Comparison of ENCODE assay signal across 16 cellular contexts in the genomic region with DNA sequence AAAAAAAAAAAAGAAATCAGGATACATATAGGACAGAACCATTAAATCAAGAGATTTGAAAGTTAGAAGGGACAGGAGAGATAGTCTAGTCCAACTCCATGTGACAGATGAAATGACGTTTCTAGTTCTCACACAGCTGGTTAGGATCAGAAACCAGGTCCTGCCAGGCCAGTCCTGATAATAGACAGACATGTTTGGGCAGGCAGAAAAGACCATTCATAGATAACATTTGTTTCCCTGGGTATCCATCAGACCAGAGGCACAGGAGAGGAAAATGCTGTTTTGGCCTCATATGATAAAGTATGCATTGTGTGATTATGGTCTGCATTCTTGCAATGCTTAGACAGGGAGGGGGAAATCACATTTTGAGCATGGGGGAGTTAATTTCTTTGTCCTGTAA. TPM values are rescaled to one million over a fixed set of nuclear protein-coding genes. Genes with fewer than 3 reads are reported as not detected.
DNase-seq lines count a peak whose midpoint lies in the region; ATAC-seq, FAIRE-seq and TF ChIP-seq lines count a peak whose summit lies in the region.
"Had no signal": no experiment of that assay in that cellular context is flagged by ENCODE, and none has a peak within 500 bp of the region (broad histone marks: within the 10 kb centered on the region; RNA-seq: fewer than 3 reads in every experiment).

No MANE protein-coding gene starts in this region.

- FAIRE-seq in astrocyte (lab: Jason Lieb, UNC), result no peak

- H3K27me3 ChIP-seq in Caco-2 (replicated peaks; ENCODE audit: control insufficient read depth, insufficient read depth, low read length), result no peaks in the 10 kb centered on the region
- H3K27me3 ChIP-seq in astrocyte (ENCODE audit: insufficient read depth, low read length), result no peaks in the 10 kb centered on the region
- H3K27me3 ChIP-seq: thyroid gland had no signal

- no TSS peak for BruUV-seq in Caco-2 (replicated peaks; lab: Mats Ljungman, UMichigan)

- TF ChIP-seq CTCF in Caco-2 (IDR thresholded peaks at IDR 0.05; ENCODE audit: insufficient read depth in 1 of 2, low read depth in 1 of 2, low read length in 1 of 2, severe bottlenecking in 1 of 2, unreplicated experiment in 1 of 2) (no peak), astrocyte (IDR thresholded peaks at IDR 0.05; ENCODE audit: insufficient read depth, low read depth, low read length) (no peak)

- H3K9ac ChIP-seq in astrocyte (ENCODE audit: low read length), result no peak overlapping the region

- H3K36me3 ChIP-seq in Caco-2 (ENCODE audit: control insufficient read depth, insufficient read depth, low read length), result no peaks in the 10 kb centered on the region
- H3K36me3 ChIP-seq in astrocyte (ENCODE audit: insufficient read depth, low read length), result no peaks in the 10 kb centered on the region
- H3K36me3 ChIP-seq: thyroid gland had no signal

- no peak for ATAC-seq in GM18909 (IDR thresholded peaks at IDR 0.05; ENCODE audit: poor library complexity, unreplicated experiment)
- ATAC-seq: activated CD4-positive, alpha-beta T cell treated with anti-CD3 and anti-CD28 coated beads for 36 hours had no signal

- H3K27ac Mint-ChIP-seq in Caco-2 (ENCODE audit: unreplicated experiment) (peak overlapping the region; percentile 29), astrocyte (ENCODE audit: unreplicated experiment) (peak overlapping the region; percentile 70)
- H3K27ac Mint-ChIP-seq in activated naive CD4-positive, alpha-beta T cell treated with anti-CD3 and anti-CD28 coated beads, Interleukin-2, amount 10 ng/mL, durations not matched to agents 7 days and 5 days, result no peak overlapping the region
- H3K27ac Mint-ChIP-seq: activated CD4-positive, alpha-beta T cell treated with anti-CD3 and anti-CD28 coated beads for 36 hours; activated naive CD8-positive, alpha-beta T cell; HFFc6 had no signal

- DNase-seq in Caco-2 (peak in 1 of 2 experiments; percentile 15), NCI-H226 (peak; percentile 34), astrocyte (ENCODE audit: low read depth) (peak; percentile 75), iris pigment epithelial cell (ENCODE audit: low read depth) (peak; percentile 47), NCI-H187 treated with DMSO at 0.1 percent for 48 hours (lab: John Stamatoyannopoulos, UW) (no peak), NCI-H1048 (lab: John Stamatoyannopoulos, UW) (no peak)
- DNase-seq in activated naive CD4-positive, alpha-beta T cell treated with anti-CD3 and anti-CD28 coated beads, Interleukin-2, amount 10 ng/mL, durations not matched to agents 7 days and 5 days, result no peak
- DNase-seq: activated CD4-positive, alpha-beta T cell treated with anti-CD3 and anti-CD28 coated beads for 36 hours; HFFc6; NCI-H2081 treated with DMSO at 0.1 percent for 48 hours; thyroid gland had no signal

- H3K9me3 ChIP-seq in Caco-2 (no peaks in the 10 kb centered on the region), astrocyte (ENCODE audit: insufficient read depth, low read depth, low read length) (no peaks in the 10 kb centered on the region)
- H3K9me3 ChIP-seq: thyroid gland had no signal

- H3K4me3 ChIP-seq in Caco-2 (ENCODE audit: low read depth, low read length) (no peak overlapping the region), astrocyte (ENCODE audit: insufficient read depth, low read depth, low read length) (no peak overlapping the region)
- H3K4me3 ChIP-seq: coronary artery, thyroid gland had no signal

- CTCF ChIA-PET in Caco-2 (lab: Charles Lee), result no interaction called here
- CTCF ChIA-PET in activated naive CD4-positive, alpha-beta T cell treated with anti-CD3 and anti-CD28 coated beads, Interleukin-2, amount 10 ng/mL, durations not matched to agents 7 days and 5 days (lab: Charles Lee), result no interaction called here

- no peak overlapping the region for H3K27ac ChIP-seq in astrocyte (ENCODE audit: low read depth, low read length)
- H3K27ac ChIP-seq: coronary artery, thyroid gland had no signal

- POLR2A ChIA-PET in Caco-2 (lab: Charles Lee), result interaction anchor here (0.6 kb wide), 1 partner anchor 17 kb away, joined by 8 read pairs; no protein-coding TSS in a partner anchor

- H3K4me1 Mint-ChIP-seq in Caco-2 (ENCODE audit: low read depth, unreplicated experiment), result peaks cover 7% of the 10 kb centered on the region
- peaks cover 9% of the 10 kb centered on the region for H3K4me1 Mint-ChIP-seq in astrocyte (ENCODE audit: low read depth, unreplicated experiment)
- no peaks in the 10 kb centered on the region for H3K4me1 Mint-ChIP-seq in activated naive CD4-positive, alpha-beta T cell treated with anti-CD3 and anti-CD28 coated beads, Interleukin-2, amount 10 ng/mL, durations not matched to agents 7 days and 5 days
- H3K4me1 Mint-ChIP-seq: activated CD4-positive, alpha-beta T cell treated with anti-CD3 and anti-CD28 coated beads for 36 hours had no signal

- H4K20me1 ChIP-seq in astrocyte (ENCODE audit: insufficient read depth, low read length), result no peaks in the 10 kb centered on the region

- H3K36me3 Mint-ChIP-seq in Caco-2 (ENCODE audit: insufficient read depth, unreplicated experiment) (no peaks in the 10 kb centered on the region), astrocyte (ENCODE audit: low read depth, unreplicated experiment) (no peaks in the 10 kb centered on the region)
- H3K36me3 Mint-ChIP-seq in activated naive CD4-positive, alpha-beta T cell treated with anti-CD3 and anti-CD28 coated beads, Interleukin-2, amount 10 ng/mL, durations not matched to agents 7 days and 5 days, result no peaks in the 10 kb centered on the region
- H3K36me3 Mint-ChIP-seq: activated naive CD8-positive, alpha-beta T cell had no signal

- H3K4me2 ChIP-seq in astrocyte (ENCODE audit: low read length), result no peak overlapping the region

- H3K4me3 Mint-ChIP-seq in Caco-2 (ENCODE audit: unreplicated experiment), result peak overlapping the region; percentile 9
- no peak overlapping the region for H3K4me3 Mint-ChIP-seq in astrocyte (ENCODE audit: unreplicated experiment)
- no peak overlapping the region for H3K4me3 Mint-ChIP-seq in activated naive CD4-positive, alpha-beta T cell treated with anti-CD3 and anti-CD28 coated beads, Interleukin-2, amount 10 ng/mL, durations not matched to agents 7 days and 5 days
- H3K4me3 Mint-ChIP-seq: activated CD4-positive, alpha-beta T cell treated with anti-CD3 and anti-CD28 coated beads for 36 hours; activated naive CD8-positive, alpha-beta T cell; HFFc6 had no signal

- peak overlapping the region; percentile 22 for H2AFZ ChIP-seq in astrocyte (ENCODE audit: low read depth, low read length)

- no peaks in the 10 kb centered on the region for H3K27me3 Mint-ChIP-seq in Caco-2 (ENCODE audit: insufficient read depth, unreplicated experiment)
- peaks cover 3% of the 10 kb centered on the region for H3K27me3 Mint-ChIP-seq in astrocyte (ENCODE audit: low read depth, unreplicated experiment)
- H3K27me3 Mint-ChIP-seq in activated naive CD4-positive, alpha-beta T cell treated with anti-CD3 and anti-CD28 coated beads, Interleukin-2, amount 10 ng/mL, durations not matched to agents 7 days and 5 days, result peaks cover 39% of the 10 kb centered on the region

- H3K4me1 ChIP-seq in Caco-2, result 0 out of 2 replicates have a peak, but pooled peaks cover 6% of the 10 kb centered on the region
- peaks cover 4% of the 10 kb centered on the region for H3K4me1 ChIP-seq in astrocyte (ENCODE audit: insufficient read depth, low read length)

- H3K9me3 Mint-ChIP-seq in Caco-2 (ENCODE audit: unreplicated experiment) (no peaks in the 10 kb centered on the region), astrocyte (ENCODE audit: unreplicated experiment) (no peaks in the 10 kb centered on the region)
- no peaks in the 10 kb centered on the region for H3K9me3 Mint-ChIP-seq in activated naive CD4-positive, alpha-beta T cell treated with anti-CD3 and anti-CD28 coated beads, Interleukin-2, amount 10 ng/mL, durations not matched to agents 7 days and 5 days
- H3K9me3 Mint-ChIP-seq: HFFc6 had no signal

- H3K79me2 ChIP-seq in astrocyte (ENCODE audit: insufficient read depth, low read length), result no peaks in the 10 kb centered on the region

- intact Hi-C loops in Caco-2 (cut with micrococcal nuclease; ENCODE audit: unreplicated experiment), result no loop called here

RNA-seq across cellular contexts. Expression of a gene that starts 29.3 kb away (rescaled TPM):
- not detected in 2 replicates for total RNA-seq in Caco-2 (2022)
- total RNA-seq in astrocyte, result 0.12 and 0.18 TPM in 2 replicates
- total RNA-seq: activated CD4-positive, alpha-beta T cell treated with anti-CD3 and anti-CD28 coated beads for 36 hours; fibroblast of lung; HFFc6; posterior vena cava had no signal

RNA-seq across cellular contexts. Expression of a gene that starts 45.0 kb away (rescaled TPM):
- 3.2 and 3.7 TPM in 2 replicates for total RNA-seq in Caco-2 (2022)
- 5.2 and 5.6 TPM in 2 replicates for total RNA-seq in astrocyte

Comparison
In these comparisons a context has a peak if more than half of its experiments do, and no peak if none do; other contexts are left out.
1. DNase-seq: peak in NCI-H226 (single experiment), astrocyte (single experiment) and iris pigment epithelial cell (single experiment); none in NCI-H187 treated with DMSO at 0.1 percent for 48 hours (single experiment), NCI-H1048 (single experiment) and activated naive CD4-positive, alpha-beta T cell treated with anti-CD3 and anti-CD28 coated beads, Interleukin-2, amount 10 ng/mL, durations not matched to agents 7 days and 5 days (single experiment).